ENCODE assay signal across 8 cellular contexts in genomic region chr6:118894425-118895240, GRCh38. TPM values are rescaled to one million over a fixed set of nuclear protein-coding genes. Genes with fewer than 3 reads are reported as not detected.
DNase-seq lines count a peak whose midpoint lies in the region; ATAC-seq and TF ChIP-seq lines count a peak whose summit lies in the region.

No MANE protein-coding gene starts in this region.

- peak overlapping the region; percentile 91 to 99 (median 98) for H3K27ac Mint-ChIP-seq in IgD-negative memory B cell
- H3K27ac Mint-ChIP-seq in T-helper 2 cell treated with Interferon-gamma antibody and Interleukin-4, amounts not matched to agents 5 μg/mL and 100 μg/mL, for 36 hours: peak overlapping the region; percentile 98

- TF ChIP-seq EP300 in sigmoid colon (IDR thresholded peaks at IDR 0.05): no peak

- peak overlapping the region; percentile 81 for H3K4me3 ChIP-seq in astrocyte of the cerebellum (ENCODE audit: low read depth, low read length)
- peak overlapping the region; percentile 68 to 96 (median 82) for H3K4me3 ChIP-seq in sigmoid colon

- H3K4me1 ChIP-seq in sigmoid colon: peaks cover 0 to 43% (median 17%) of the 10 kb centered on the region in 4 donors

- peak overlapping the region; percentile 95 to 100 (median 100) for H3K4me3 Mint-ChIP-seq in IgD-negative memory B cell
- H3K4me3 Mint-ChIP-seq in T-helper 2 cell treated with Interferon-gamma antibody and Interleukin-4, amounts not matched to agents 5 μg/mL and 100 μg/mL, for 36 hours: peak overlapping the region; percentile 89

- peak; percentile 27 for ATAC-seq in GM21576 (IDR thresholded peaks at IDR 0.05; ENCODE audit: unreplicated experiment)

- intact Hi-C loops in sigmoid colon (cut with DNase I): loop anchor here (1.0 to 10.0 kb wide), 5 partner anchors 41 to 1220 kb away; partner anchors contain the start of genes CEP85L, FAM184A, MAN1A1 and MCM9

- in situ Hi-C loops in astrocyte of the cerebellum (cut with HindIII; ENCODE audit: low sequenced_read_pairs): no loop called here

- no peaks in the 10 kb centered on the region for H3K9me3 Mint-ChIP-seq in IgD-negative memory B cell
- no peaks in the 10 kb centered on the region for H3K9me3 Mint-ChIP-seq in T-helper 2 cell treated with Interferon-gamma antibody and Interleukin-4, amounts not matched to agents 5 μg/mL and 100 μg/mL, for 36 hours

- H3K9me3 ChIP-seq in sigmoid colon: no peaks in the 10 kb centered on the region

- no peak for TF ChIP-seq POLR2A in sigmoid colon (IDR thresholded peaks at IDR 0.05)

- WGBS in sigmoid colon, 2 donors: 0 to 1% methylated on average over 99 of the region's 99 CpGs

- peaks cover 42 to 53% (median 45%) of the 10 kb centered on the region in 3 donors for H3K4me1 Mint-ChIP-seq in IgD-negative memory B cell
- peaks cover 47% of the 10 kb centered on the region for H3K4me1 Mint-ChIP-seq in T-helper 2 cell treated with Interferon-gamma antibody and Interleukin-4, amounts not matched to agents 5 μg/mL and 100 μg/mL, for 36 hours (ENCODE audit: low read depth)

- H3K36me3 Mint-ChIP-seq in IgD-negative memory B cell: no peaks in the 10 kb centered on the region
- peaks cover 26% of the 10 kb centered on the region for H3K36me3 Mint-ChIP-seq in T-helper 2 cell treated with Interferon-gamma antibody and Interleukin-4, amounts not matched to agents 5 μg/mL and 100 μg/mL, for 36 hours (ENCODE audit: low read depth)

- no peaks in the 10 kb centered on the region for H3K27me3 Mint-ChIP-seq in IgD-negative memory B cell
- no peaks in the 10 kb centered on the region for H3K27me3 Mint-ChIP-seq in T-helper 2 cell treated with Interferon-gamma antibody and Interleukin-4, amounts not matched to agents 5 μg/mL and 100 μg/mL, for 36 hours (ENCODE audit: low read depth)

- no peaks in the 10 kb centered on the region for H3K27me3 ChIP-seq in sigmoid colon

- H3K27ac ChIP-seq in sigmoid colon: peak overlapping the region; percentile 93 to 98 (median 96)

- DNase-seq in ELF-1 (ENCODE audit: low read depth, low spot score) (peak; percentile 74), astrocyte of the cerebellum (ENCODE audit: low read depth) (no peak), hypothalamus (lab: John Stamatoyannopoulos, UW) (peak in 49 of 51 donors; percentile 7 to 88 (median 58)), sigmoid colon (peak; percentile 79), middle frontal gyrus (ENCODE audit: extremely low spot score, low spot score) (no peak)
- peak; percentile 57 for DNase-seq in T-helper 2 cell treated with Interferon-gamma antibody and Interleukin-4, amounts not matched to agents 5 μg/mL and 100 μg/mL, for 36 hours (ENCODE audit: low spot score)

- no peaks in the 10 kb centered on the region for H3K36me3 ChIP-seq in sigmoid colon

- TF ChIP-seq CTCF in astrocyte of the cerebellum (IDR thresholded peaks at IDR 0.05; ENCODE audit: low read depth, low read length, missing control alignments): peak; percentile 11
- no peak for TF ChIP-seq CTCF in sigmoid colon (IDR thresholded peaks at IDR 0.05)

RNA-seq across cellular contexts. Expression of gene ASF1A, which starts 0.7 kb away (rescaled TPM):
- polyA plus RNA-seq in IgD-negative memory B cell (46.2 TPM), sigmoid colon (10 to 100 TPM; 10.2 to 14.3 (median 11.6) TPM)
- 10 to 100 TPM; 10.2 to 17.1 (median 14.1) TPM for total RNA-seq in sigmoid colon

RNA-seq across cellular contexts. Expression of gene MCM9, which starts 40.3 kb away (rescaled TPM):
- polyA plus RNA-seq in IgD-negative memory B cell: 31.6 TPM
- 10 to 100 TPM; 10.2 to 16.1 (median 13.2) TPM for total RNA-seq in sigmoid colon
- 1 to 10 TPM; 1.8 to 6.6 (median 6.2) TPM for polyA plus RNA-seq in sigmoid colon

Comparison
In these comparisons a context has a peak if more than half of its experiments do, and no peak if none do; other contexts are left out.
1. DNase-seq: peak in ELF-1 (single experiment), T-helper 2 cell treated with Interferon-gamma antibody and Interleukin-4, amounts not matched to agents 5 μg/mL and 100 μg/mL, for 36 hours (single experiment), hypothalamus (49 of 51) and sigmoid colon (single experiment); none in astrocyte of the cerebellum (single experiment) and middle frontal gyrus (single experiment).